ENCODE assay signal across 8 cellular contexts in genomic region chr22:36461665-36462474, GRCh38. TPM values are rescaled to one million over a fixed set of nuclear protein-coding genes. Genes with fewer than 3 reads are reported as not detected.
DNase-seq lines count a peak whose midpoint lies in the region; ATAC-seq and TF ChIP-seq lines count a peak whose summit lies in the region.

No MANE protein-coding gene starts in this region.

- H3K27ac Mint-ChIP-seq in activated CD8-positive, alpha-beta T cell treated with anti-CD3 and anti-CD28 coated beads, Interleukin-2, amount 10 ng/mL, durations not matched to agents 7 days and 5 days = no peak overlapping the region

- CTCF ChIA-PET in activated CD8-positive, alpha-beta T cell treated with anti-CD3 and anti-CD28 coated beads, Interleukin-2, amount 10 ng/mL, durations not matched to agents 7 days and 5 days (lab: Charles Lee) = interaction anchor here (1.0 kb wide), 1 partner anchor 9 kb away, joined by 3 read pairs; no protein-coding TSS in a partner anchor

- peaks cover 31% of the 10 kb centered on the region for H3K4me1 Mint-ChIP-seq in activated CD8-positive, alpha-beta T cell treated with anti-CD3 and anti-CD28 coated beads, Interleukin-2, amount 10 ng/mL, durations not matched to agents 7 days and 5 days (ENCODE audit: low read depth)

- H3K36me3 Mint-ChIP-seq in activated CD8-positive, alpha-beta T cell treated with anti-CD3 and anti-CD28 coated beads, Interleukin-2, amount 10 ng/mL, durations not matched to agents 7 days and 5 days (ENCODE audit: low read depth) = peaks cover 2% of the 10 kb centered on the region

- H3K4me3 Mint-ChIP-seq in activated CD8-positive, alpha-beta T cell treated with anti-CD3 and anti-CD28 coated beads, Interleukin-2, amount 10 ng/mL, durations not matched to agents 7 days and 5 days = no peak overlapping the region

- H3K4me3 ChIP-seq in NT2/D1 (ENCODE audit: insufficient read length, low read depth) = no peak overlapping the region
- H3K4me3 ChIP-seq in fibroblast of pulmonary artery (replicated peaks; ENCODE audit: low read depth, low read length) = no peak overlapping the region

- H3K4me1 ChIP-seq in NT2/D1 (ENCODE audit: insufficient read depth, insufficient read length) = peaks cover 21% of the 10 kb centered on the region

- POLR2A ChIA-PET in activated CD8-positive, alpha-beta T cell treated with anti-CD3 and anti-CD28 coated beads, Interleukin-2, amount 10 ng/mL, durations not matched to agents 7 days and 5 days (lab: Charles Lee) = no interaction called here

- peak overlapping the region; percentile 9 for H3K9ac ChIP-seq in NT2/D1 (ENCODE audit: insufficient read length, low read depth)

- TF ChIP-seq CTCF in fibroblast of pulmonary artery (IDR thresholded peaks at IDR 0.05; ENCODE audit: low read length, missing control alignments) = no peak

- H3K9me3 ChIP-seq in NT2/D1 (ENCODE audit: insufficient read depth, low read length) = no peaks in the 10 kb centered on the region

- no peaks in the 10 kb centered on the region for H3K27me3 ChIP-seq in NT2/D1 (ENCODE audit: insufficient read depth, insufficient read length)

- no peaks in the 10 kb centered on the region for H3K27me3 Mint-ChIP-seq in activated CD8-positive, alpha-beta T cell treated with anti-CD3 and anti-CD28 coated beads, Interleukin-2, amount 10 ng/mL, durations not matched to agents 7 days and 5 days (ENCODE audit: low read depth)

- ATAC-seq in HG03108 (IDR thresholded peaks at IDR 0.05; ENCODE audit: unreplicated experiment) = no peak
- no peak for ATAC-seq in activated CD8-positive, alpha-beta T cell treated with anti-CD3 and anti-CD28 coated beads, Interleukin-2, amount 10 ng/mL, durations not matched to agents 7 days and 5 days
- no peak for ATAC-seq in GM21717 (IDR thresholded peaks at IDR 0.05; ENCODE audit: unreplicated experiment)
- no peak for ATAC-seq in GM18907 (IDR thresholded peaks at IDR 0.05; ENCODE audit: unreplicated experiment)

- DNase-seq in Daoy (ENCODE audit: low read depth) (peak; percentile 98), NT2/D1 (ENCODE audit: low read depth, low spot score) (peak; percentile 76), fibroblast of pulmonary artery (ENCODE audit: low read depth) (peak; percentile 92), pulmonary artery endothelial cell (ENCODE audit: low read depth, low spot score) (peak; percentile 75)
- no peak for DNase-seq in activated CD8-positive, alpha-beta T cell treated with anti-CD3 and anti-CD28 coated beads, Interleukin-2, amount 10 ng/mL, durations not matched to agents 7 days and 5 days

- H3K9me3 Mint-ChIP-seq in activated CD8-positive, alpha-beta T cell treated with anti-CD3 and anti-CD28 coated beads, Interleukin-2, amount 10 ng/mL, durations not matched to agents 7 days and 5 days (ENCODE audit: insufficient read depth) = no peaks in the 10 kb centered on the region

- peaks cover 12% of the 10 kb centered on the region for H3K36me3 ChIP-seq in NT2/D1 (ENCODE audit: insufficient read depth, insufficient read length, low read length)

RNA-seq across cellular contexts. Expression of gene TXN2, which starts 19.6 kb away (rescaled TPM):
- 13.8 and 17.0 TPM in 2 replicates for total RNA-seq in Daoy (2014; rRNA removed; shearing (Covaris generic))
- total RNA-seq in pulmonary artery endothelial cell = 28.6 and 32.8 TPM in 2 replicates
- total RNA-seq in activated CD8-positive, alpha-beta T cell treated with anti-CD3 and anti-CD28 coated beads, Interleukin-2, amount 10 ng/mL, durations not matched to agents 7 days and 5 days = 10 to 100 TPM; 74.1 to 78.4 TPM

RNA-seq across cellular contexts. Expression of gene FOXRED2, which starts 45.0 kb away (rescaled TPM):
- total RNA-seq in Daoy (2014; rRNA removed; shearing (Covaris generic)) = 3.6 and 4.5 TPM in 2 replicates
- 4.9 and 6.2 TPM in 2 replicates for total RNA-seq in pulmonary artery endothelial cell
- total RNA-seq in activated CD8-positive, alpha-beta T cell treated with anti-CD3 and anti-CD28 coated beads, Interleukin-2, amount 10 ng/mL, durations not matched to agents 7 days and 5 days = 10 to 100 TPM; 19.0 to 20.3 TPM
